29 cellular contexts compared by ENCODE assay signal in genomic region chr3:58540176-58540863, GRCh38. TPM values are rescaled to one million over a fixed set of nuclear protein-coding genes. Genes with fewer than 3 reads are reported as not detected.
DNase-seq lines count a peak whose midpoint lies in the region; ATAC-seq, FAIRE-seq and TF ChIP-seq lines count a peak whose summit lies in the region.
"Had no signal": no experiment of that assay in that cellular context is flagged by ENCODE, and none has a peak within 500 bp of the region (broad histone marks: within the 10 kb centered on the region; RNA-seq: fewer than 3 reads in every experiment).

No MANE protein-coding gene starts in this region.

- H2AK5ac ChIP-seq in H9 (ENCODE audit: insufficient read length, low read length) (no peak overlapping the region), H1 (ENCODE audit: low read depth, low read length) (no peak overlapping the region)

- FAIRE-seq in H1 (lab: Jason Lieb, UNC), result no peak

- no CpG with 5 or more reads among the region's 8 CpGs for WGBS in H9 (ENCODE audit: extremely low coverage, insufficient read length, low lambda C conversion rate)
- WGBS in H1 (ENCODE audit: extremely low coverage in 1 of 2, insufficient coverage in 1 of 2, insufficient read length in 1 of 2, insufficient replicate concordance in 2 of 2, low coverage in 1 of 2, low lambda C conversion rate in 2 of 2, missing lambda C conversion rate in 1 of 2), 2 experiments, result 83% methylated on average over 8 of the region's 8 CpGs; no CpG with 5 or more reads in 1 of the 2 experiments

- H3K14ac ChIP-seq in H9 (ENCODE audit: insufficient read depth, low read length), result no peak overlapping the region
- no peak overlapping the region for H3K14ac ChIP-seq in H1 (ENCODE audit: insufficient read length)

- H3K27ac ChIP-seq in H9 (ENCODE audit: insufficient read length, low read depth, low read length) (no peak overlapping the region), H1 (ENCODE audit: low read depth, low read length) (no peak overlapping the region)
- H3K27ac ChIP-seq: 22Rv1, SJSA1 had no signal

- H3K4me1 ChIP-seq in H9 (ENCODE audit: insufficient read depth, low read length) (no peaks in the 10 kb centered on the region), H1 (replicated peaks in 1 of 4; ENCODE audit: control insufficient read depth in 3 of 4, insufficient read depth in 4 of 4, low read length in 3 of 4) (no peaks in the 10 kb centered on the region)
- H3K4me1 ChIP-seq: BE2C had no signal

- H3K4ac ChIP-seq in H9 (ENCODE audit: low read depth, low read length) (no peak overlapping the region), H1 (replicated peaks; ENCODE audit: insufficient read length, low read depth, low read length) (no peak overlapping the region)

- H3K79me2 ChIP-seq in H9 (ENCODE audit: insufficient read depth, low read length) (no peaks in the 10 kb centered on the region), H1 (ENCODE audit: control insufficient read depth in 1 of 2, insufficient read depth in 2 of 2, low read length in 2 of 2) (no peaks in the 10 kb centered on the region)

- no peak overlapping the region for H2BK120ac ChIP-seq in H9 (ENCODE audit: low read depth, low read length, poor library complexity, severe bottlenecking)
- H2BK120ac ChIP-seq in H1 (replicated peaks; ENCODE audit: low read depth, low read length), result no peak overlapping the region

- no peak overlapping the region for H2BK20ac ChIP-seq in H9 (ENCODE audit: low read depth, low read length, poor library complexity, severe bottlenecking)
- H2BK20ac ChIP-seq in H1 (ENCODE audit: low read length), result no peak overlapping the region

- H3K9me3 ChIP-seq in H9 (ENCODE audit: control insufficient read depth, low read depth, low read length) (no peaks in the 10 kb centered on the region), H1 (ENCODE audit: insufficient read depth in 2 of 2, low read depth in 1 of 2, low read length in 1 of 2) (no peaks in the 10 kb centered on the region)
- H3K9me3 ChIP-seq: BE2C, SJSA1 had no signal

- H2BK12ac ChIP-seq in H9 (ENCODE audit: insufficient read length, low read depth, low read length) (no peak overlapping the region), H1 (ENCODE audit: low read depth, low read length) (no peak overlapping the region)

- H2BK5ac ChIP-seq in H9 (ENCODE audit: insufficient read length, low read length) (no peak overlapping the region), H1 (ENCODE audit: low read depth, low read length) (no peak overlapping the region)

- H3K9ac ChIP-seq in H9 (ENCODE audit: extremely low read depth, insufficient read length, low read length), result no peak overlapping the region
- no peak overlapping the region for H3K9ac ChIP-seq in H1 (replicated peaks in 1 of 4; ENCODE audit: extremely low read depth in 1 of 4, low read depth in 3 of 4, low read length in 3 of 4)

- H3K9me3 Mint-ChIP-seq in activated CD4-positive, alpha-beta memory T cell treated with anti-CD3 and anti-CD28 coated beads, Interleukin-2, amount 10 ng/mL, durations not matched to agents 7 days and 5 days, result no peaks in the 10 kb centered on the region
- no peaks in the 10 kb centered on the region for H3K9me3 Mint-ChIP-seq in activated CD4-positive, alpha-beta memory T cell treated with anti-CD3 and anti-CD28 coated beads for 36 hours
- peaks cover 0 to 4% of the 10 kb centered on the region in 2 experiments; a peak in 2 of 5 replicates for H3K9me3 Mint-ChIP-seq in H9
- no peaks in the 10 kb centered on the region for H3K9me3 Mint-ChIP-seq in type B pancreatic cell
- H3K9me3 Mint-ChIP-seq in activated CD8-positive, alpha-beta T cell treated with anti-CD3 and anti-CD28 coated beads, Interleukin-2, amount 10 ng/mL, durations not matched to agents 7 days and 5 days (ENCODE audit: insufficient read depth), result no peaks in the 10 kb centered on the region
- H3K9me3 Mint-ChIP-seq: CD8-positive, alpha-beta memory T cell; GM23338 had no signal

- H3K18ac ChIP-seq in H9 (ENCODE audit: insufficient read length, low read depth, low read length) (no peak overlapping the region), H1 (ENCODE audit: extremely low read depth, low read length) (no peak overlapping the region)

- H2BK15ac ChIP-seq in H9 (ENCODE audit: low read depth, low read length) (no peak overlapping the region), H1 (ENCODE audit: low read length) (no peak overlapping the region)

- peaks cover 6% of the 10 kb centered on the region for H3K4me1 Mint-ChIP-seq in activated CD4-positive, alpha-beta memory T cell treated with anti-CD3 and anti-CD28 coated beads, Interleukin-2, amount 10 ng/mL, durations not matched to agents 7 days and 5 days
- H3K4me1 Mint-ChIP-seq in activated CD4-positive, alpha-beta memory T cell treated with anti-CD3 and anti-CD28 coated beads for 36 hours (ENCODE audit: low read depth), result no peaks in the 10 kb centered on the region
- H3K4me1 Mint-ChIP-seq in H9, result peaks cover 6 to 16% of the 10 kb centered on the region in 2 experiments; a peak in 3 of 4 replicates
- peaks cover 20% of the 10 kb centered on the region for H3K4me1 Mint-ChIP-seq in type B pancreatic cell (ENCODE audit: unreplicated experiment)
- peaks cover 11% of the 10 kb centered on the region for H3K4me1 Mint-ChIP-seq in activated CD8-positive, alpha-beta T cell treated with anti-CD3 and anti-CD28 coated beads, Interleukin-2, amount 10 ng/mL, durations not matched to agents 7 days and 5 days (ENCODE audit: low read depth)
- H3K4me1 Mint-ChIP-seq: CD8-positive, alpha-beta memory T cell had no signal

- TF ChIP-seq POLR2A in H1 (IDR thresholded peaks at IDR 0.05; ENCODE audit: control extremely low read depth in 1 of 2, low read depth in 2 of 2, low read length in 2 of 2), result no peak

- no peaks in the 10 kb centered on the region for H4K20me1 ChIP-seq in H9 (ENCODE audit: control insufficient read depth, insufficient read depth, insufficient read length)
- no peaks in the 10 kb centered on the region for H4K20me1 ChIP-seq in H1 (replicated peaks in 1 of 2; ENCODE audit: control insufficient read depth in 1 of 2, insufficient read depth in 2 of 2, low read length in 2 of 2)

- H3T11ph ChIP-seq in H9 (ENCODE audit: low read length), result no peak overlapping the region

- H3K79me1 ChIP-seq in H9 (ENCODE audit: insufficient read depth, low read depth, low read length, poor library complexity, severe bottlenecking), result no peaks in the 10 kb centered on the region
- H3K79me1 ChIP-seq in H1 (ENCODE audit: low read depth, low read length), result no peaks in the 10 kb centered on the region

- CTCF ChIA-PET in activated CD4-positive, alpha-beta memory T cell treated with anti-CD3 and anti-CD28 coated beads, Interleukin-2, amount 10 ng/mL, durations not matched to agents 7 days and 5 days (lab: Charles Lee), result interaction anchor here (2.4 kb wide), 1 partner anchor 234 kb away, joined by 8 read pairs; the partner anchor contains the start of genes HTD2 and RPP14
- CTCF ChIA-PET in activated CD4-positive, alpha-beta memory T cell treated with anti-CD3 and anti-CD28 coated beads for 36 hours (lab: Charles Lee), result interaction anchor here (0.6 to 2.2 kb wide), 3 partner anchors 45 to 234 kb away, joined by 3 to 7 read pairs (median 6); partner anchors contain the start of genes HTD2 and RPP14
- CTCF ChIA-PET in H1 (lab: Charles Lee; ENCODE audit: partially characterized antibody), result interaction anchor here (0.6 to 4.9 kb wide), 7 partner anchors 8 to 1688 kb away, joined by 3 to 29 read pairs (median 3); no protein-coding TSS in a partner anchor
- CTCF ChIA-PET in activated CD8-positive, alpha-beta T cell treated with anti-CD3 and anti-CD28 coated beads, Interleukin-2, amount 10 ng/mL, durations not matched to agents 7 days and 5 days (lab: Charles Lee), result no interaction called here

- TF ChIP-seq CTCF in H9 (conservative IDR thresholded peaks at IDR 0.05) (no peak), H1 (IDR thresholded peaks at IDR 0.05; ENCODE audit: control extremely low read depth in 1 of 3, insufficient read depth in 1 of 3, low read depth in 1 of 3, low read length in 3 of 3) (no peak), type B pancreatic cell (conservative IDR thresholded peaks at IDR 0.05) (no peak)

- H3K36me3 ChIP-seq in H1 (ENCODE audit: control insufficient read depth in 2 of 4, insufficient read depth in 4 of 4, low read length in 3 of 4), result no peaks in the 10 kb centered on the region
- H3K36me3 ChIP-seq: BE2C, SJSA1 had no signal

- DNase-seq in activated CD4-positive, alpha-beta memory T cell treated with anti-CD3 and anti-CD28 coated beads, Interleukin-2, amount 10 ng/mL, durations not matched to agents 7 days and 5 days, result peak; percentile 0
- no peak for DNase-seq in activated CD4-positive, alpha-beta memory T cell treated with anti-CD3 and anti-CD28 coated beads for 36 hours
- DNase-seq in H9 (peak; percentile 8), H1 (ENCODE audit: low read depth in 1 of 2, low spot score in 2 of 2) (no peak), type B pancreatic cell (ENCODE audit: extremely low spot score, unreplicated experiment) (peak; percentile 36), SK-N-DZ (ENCODE audit: low spot score) (no peak)
- DNase-seq in activated T-cell treated with anti-CD3 and anti-CD28 coated beads, Interleukin-2, amount 50 U/mL, for 48 hours, result no peak
- no peak for DNase-seq in activated CD8-positive, alpha-beta T cell treated with anti-CD3 and anti-CD28 coated beads, Interleukin-2, amount 10 ng/mL, durations not matched to agents 7 days and 5 days
- DNase-seq: ACHN; BE2C; Calu3; CD8-positive, alpha-beta memory T cell; DMS153; HCEC 1CT; Karpas-422; NCI-H1092 treated with DMSO at 0.1 percent for 48 hours; NCI-H1436; NCI-H187; NCI-H2081 treated with DMSO at 0.1 percent for 48 hours; NCI-H2171; NCI-H226; NCI-H510A; NCI-H69; Right ventricle myocardium superior; RPMI8226 had no signal

- TF ChIP-seq EP300 in H1 (IDR thresholded peaks at IDR 0.05; ENCODE audit: borderline replicate concordance in 1 of 2, low read depth in 2 of 2, low read length in 2 of 2), result no peak

- H3K23ac ChIP-seq in H9 (ENCODE audit: insufficient read length, low read depth, low read length), result no peak overlapping the region
- H3K23ac ChIP-seq in H1 (ENCODE audit: insufficient read length), result no peak overlapping the region

- ATAC-seq in activated CD8-positive, alpha-beta T cell treated with anti-CD3 and anti-CD28 coated beads, Interleukin-2, amount 10 ng/mL, durations not matched to agents 7 days and 5 days, result no peak
- ATAC-seq: GM23338 had no signal

- H2AFZ ChIP-seq in H9 (ENCODE audit: low read length), result no peak overlapping the region
- H2AFZ ChIP-seq in H1 (ENCODE audit: low read length), result no peak overlapping the region
- H2AFZ ChIP-seq: GM23338 had no signal

- H3K27ac Mint-ChIP-seq in activated CD4-positive, alpha-beta memory T cell treated with anti-CD3 and anti-CD28 coated beads, Interleukin-2, amount 10 ng/mL, durations not matched to agents 7 days and 5 days, result no peak overlapping the region
- H3K27ac Mint-ChIP-seq in activated CD4-positive, alpha-beta memory T cell treated with anti-CD3 and anti-CD28 coated beads for 36 hours, result no peak overlapping the region
- H3K27ac Mint-ChIP-seq in H9, result no peak overlapping the region
- no peak overlapping the region for H3K27ac Mint-ChIP-seq in type B pancreatic cell
- no peak overlapping the region for H3K27ac Mint-ChIP-seq in activated CD8-positive, alpha-beta T cell treated with anti-CD3 and anti-CD28 coated beads, Interleukin-2, amount 10 ng/mL, durations not matched to agents 7 days and 5 days
- H3K27ac Mint-ChIP-seq: CD14-positive monocyte; CD8-positive, alpha-beta memory T cell; GM23338 had no signal

- TF ChIP-seq RAD21 in H1 (IDR thresholded peaks at IDR 0.05 in 1 of 2, conservative IDR thresholded peaks at IDR 0.05 in 1 of 2; ENCODE audit: low read depth in 2 of 2, low read length in 2 of 2), result no peak

- POLR2A ChIA-PET in activated CD4-positive, alpha-beta memory T cell treated with anti-CD3 and anti-CD28 coated beads, Interleukin-2, amount 10 ng/mL, durations not matched to agents 7 days and 5 days (lab: Charles Lee), result no interaction called here
- POLR2A ChIA-PET in activated CD4-positive, alpha-beta memory T cell treated with anti-CD3 and anti-CD28 coated beads for 36 hours (lab: Charles Lee), result no interaction called here
- POLR2A ChIA-PET in H1 (lab: Charles Lee; ENCODE audit: partially characterized antibody), result no interaction called here
- POLR2A ChIA-PET in activated CD8-positive, alpha-beta T cell treated with anti-CD3 and anti-CD28 coated beads, Interleukin-2, amount 10 ng/mL, durations not matched to agents 7 days and 5 days (lab: Charles Lee), result no interaction called here

- H3K27me3 ChIP-seq in H9 (ENCODE audit: insufficient read depth, low read length) (no peaks in the 10 kb centered on the region), H1 (replicated peaks in 1 of 4; ENCODE audit: control insufficient read depth in 3 of 4, extremely low read depth in 1 of 4, insufficient read depth in 3 of 4, low read length in 3 of 4) (no peaks in the 10 kb centered on the region)
- H3K27me3 ChIP-seq: BE2C, SJSA1 had no signal

- H3K56ac ChIP-seq in H9 (ENCODE audit: insufficient read length, low read depth, low read length) (no peak overlapping the region), H1 (replicated peaks; ENCODE audit: insufficient read length, low read depth, low read length) (no peak overlapping the region)

- H3K36me3 Mint-ChIP-seq in activated CD4-positive, alpha-beta memory T cell treated with anti-CD3 and anti-CD28 coated beads, Interleukin-2, amount 10 ng/mL, durations not matched to agents 7 days and 5 days (ENCODE audit: low read depth), result no peaks in the 10 kb centered on the region
- no peaks in the 10 kb centered on the region for H3K36me3 Mint-ChIP-seq in activated CD4-positive, alpha-beta memory T cell treated with anti-CD3 and anti-CD28 coated beads for 36 hours
- H3K36me3 Mint-ChIP-seq in H9 (ENCODE audit: insufficient read depth in 1 of 3, low read depth in 3 of 3) (no peaks in the 10 kb centered on the region), type B pancreatic cell (no peaks in the 10 kb centered on the region)
- no peaks in the 10 kb centered on the region for H3K36me3 Mint-ChIP-seq in activated CD8-positive, alpha-beta T cell treated with anti-CD3 and anti-CD28 coated beads, Interleukin-2, amount 10 ng/mL, durations not matched to agents 7 days and 5 days (ENCODE audit: low read depth)
- H3K36me3 Mint-ChIP-seq: CD14-positive monocyte; CD8-positive, alpha-beta memory T cell had no signal

- H4K91ac ChIP-seq in H9 (ENCODE audit: insufficient read length, low read depth, low read length) (no peak overlapping the region), H1 (replicated peaks; ENCODE audit: insufficient read length, low read length) (no peak overlapping the region)

- H4K8ac ChIP-seq in H9 (replicated peaks; ENCODE audit: insufficient read length, low read depth, low read length) (no peak overlapping the region), H1 (ENCODE audit: extremely low read depth, insufficient read depth, low read length) (no peak overlapping the region)

- H3K23me2 ChIP-seq in H9 (ENCODE audit: insufficient read length, low read depth, low read length, poor library complexity, severe bottlenecking) (no peaks in the 10 kb centered on the region), H1 (ENCODE audit: low read depth, low read length) (no peaks in the 10 kb centered on the region; the same call in 1 of the 2 replicates)

- no peak overlapping the region for H3K4me3 Mint-ChIP-seq in activated CD4-positive, alpha-beta memory T cell treated with anti-CD3 and anti-CD28 coated beads, Interleukin-2, amount 10 ng/mL, durations not matched to agents 7 days and 5 days
- H3K4me3 Mint-ChIP-seq in activated CD4-positive, alpha-beta memory T cell treated with anti-CD3 and anti-CD28 coated beads for 36 hours, result no peak overlapping the region
- H3K4me3 Mint-ChIP-seq in H9, result no peak overlapping the region
- no peak overlapping the region for H3K4me3 Mint-ChIP-seq in type B pancreatic cell
- no peak overlapping the region for H3K4me3 Mint-ChIP-seq in activated CD8-positive, alpha-beta T cell treated with anti-CD3 and anti-CD28 coated beads, Interleukin-2, amount 10 ng/mL, durations not matched to agents 7 days and 5 days
- H3K4me3 Mint-ChIP-seq: CD14-positive monocyte; CD8-positive, alpha-beta memory T cell; GM23338 had no signal

- intact Hi-C loops in activated CD4-positive, alpha-beta memory T cell treated with anti-CD3 and anti-CD28 coated beads for 36 hours (cut with micrococcal nuclease), result no loop called here

- H3K27me3 Mint-ChIP-seq in activated CD4-positive, alpha-beta memory T cell treated with anti-CD3 and anti-CD28 coated beads, Interleukin-2, amount 10 ng/mL, durations not matched to agents 7 days and 5 days, result peaks cover 12% of the 10 kb centered on the region
- no peaks in the 10 kb centered on the region for H3K27me3 Mint-ChIP-seq in activated CD4-positive, alpha-beta memory T cell treated with anti-CD3 and anti-CD28 coated beads for 36 hours
- H3K27me3 Mint-ChIP-seq in H9 (ENCODE audit: low read depth), result no peaks in the 10 kb centered on the region; the same call in 1 of the 2 replicates
- H3K27me3 Mint-ChIP-seq in type B pancreatic cell, result peaks cover 3% of the 10 kb centered on the region
- peaks cover 13% of the 10 kb centered on the region for H3K27me3 Mint-ChIP-seq in activated CD8-positive, alpha-beta T cell treated with anti-CD3 and anti-CD28 coated beads, Interleukin-2, amount 10 ng/mL, durations not matched to agents 7 days and 5 days (ENCODE audit: low read depth)

- no peak overlapping the region for H3K4me2 ChIP-seq in H9 (ENCODE audit: insufficient read depth, insufficient read length, low read length)
- no peak overlapping the region for H3K4me2 ChIP-seq in H1 (ENCODE audit: insufficient read depth in 1 of 2, low read depth in 2 of 2, low read length in 2 of 2)
- H3K4me2 ChIP-seq: GM23338 had no signal

- H3K4me3 ChIP-seq in H1 (ENCODE audit: extremely low read depth in 1 of 4, insufficient read depth in 2 of 4, low read depth in 3 of 4, low read length in 4 of 4), result no peak overlapping the region
- H3K4me3 ChIP-seq: GM23338, SJSA1 had no signal

- H4K5ac ChIP-seq in H9 (ENCODE audit: insufficient read length, low read depth, low read length) (no peak overlapping the region), H1 (ENCODE audit: insufficient read length, low read depth, low read length) (no peak overlapping the region)

RNA-seq across cellular contexts. Expression of gene ACOX2, which starts 3.3 kb away (rescaled TPM):
- not detected for total RNA-seq in activated CD4-positive, alpha-beta memory T cell treated with anti-CD3 and anti-CD28 coated beads, Interleukin-2, amount 10 ng/mL, durations not matched to agents 7 days and 5 days
- total RNA-seq in activated CD4-positive, alpha-beta memory T cell treated with anti-CD3 and anti-CD28 coated beads for 36 hours, result not detected
- total RNA-seq in H9 (2021) (0.85 and 1.6 TPM in 2 replicates), type B pancreatic cell (ENCODE audit: low replicate concordance) (5.6 and 6.9 TPM in 2 replicates)
- 3.1 and 3.2 TPM in 2 replicates for total RNA-seq in H1 (2021; fragmentation: NEBNext Ultra II Directional; extraction: Animal tissue kit (Norgen Biotek cat#: 25700))
- 7.3 and 9.2 TPM in 2 replicates for polyA plus RNA-seq in H1 (2011; rRNA removed)
- 4.7 TPM for polyA plus RNA-seq in H1 (2011; cell fraction: cytosol; rRNA removed)
- polyA plus RNA-seq in H1 (2011; cell fraction: nucleus; rRNA removed), result 5.0 TPM
- polyA plus RNA-seq in H1 (2012, experiment 1 of 2), result 2.3 to 4.8 TPM (median 4.1 TPM) in 4 replicates
- 4.8 TPM for polyA plus RNA-seq in H1 (2012, experiment 2 of 2)
- 3.9 TPM for polyA plus RNA-seq in H1 (2013, experiment 1 of 2)
- 3.5 TPM for polyA plus RNA-seq in H1 (2013, experiment 2 of 2)
- polyA minus RNA-seq in H1 (2011; rRNA and poly(A)+ RNA removed), result 7.2 and 8.5 TPM in 2 replicates
- polyA minus RNA-seq in H1 (2011; cell fraction: cytosol; rRNA and poly(A)+ RNA removed), result 1.5 TPM
- 2.5 TPM for polyA minus RNA-seq in H1 (2011; cell fraction: nucleus; rRNA and poly(A)+ RNA removed)
- polyA plus RNA-seq in SK-N-DZ (2014; cell fraction: cytosol; rRNA removed), result 0.07 and 0.51 TPM in 2 replicates
- 0.92 and 3.8 TPM in 2 replicates for polyA plus RNA-seq in SK-N-DZ (2014; cell fraction: nucleus; rRNA removed)
- total RNA-seq in activated CD8-positive, alpha-beta T cell treated with anti-CD3 and anti-CD28 coated beads, Interleukin-2, amount 10 ng/mL, durations not matched to agents 7 days and 5 days, result not detected
- total RNA-seq: CD8-positive, alpha-beta memory T cell had no signal
- polyA plus RNA-seq: CD8-positive, alpha-beta memory T cell had no signal

RNA-seq across cellular contexts. Expression of gene FAM107A, which starts 36.9 kb away (rescaled TPM):
- not detected for total RNA-seq in activated CD4-positive, alpha-beta memory T cell treated with anti-CD3 and anti-CD28 coated beads, Interleukin-2, amount 10 ng/mL, durations not matched to agents 7 days and 5 days
- not detected for total RNA-seq in activated CD4-positive, alpha-beta memory T cell treated with anti-CD3 and anti-CD28 coated beads for 36 hours
- total RNA-seq in H9 (2021), result 0.11 and 0.13 TPM in 2 replicates
- 0.57 and 0.65 TPM in 2 replicates for total RNA-seq in H1 (2021; fragmentation: NEBNext Ultra II Directional; extraction: Animal tissue kit (Norgen Biotek cat#: 25700))
- 0.51 and 1.1 TPM in 2 replicates for polyA plus RNA-seq in H1 (2011; rRNA removed)
- 0.83 TPM for polyA plus RNA-seq in H1 (2011; cell fraction: cytosol; rRNA removed)
- polyA plus RNA-seq in H1 (2011; cell fraction: nucleus; rRNA removed), result 0.61 TPM
- polyA plus RNA-seq in H1 (2012, experiment 1 of 2), result 0.16 to 0.23 TPM (median 0.22 TPM) in 4 replicates
- 0.33 TPM for polyA plus RNA-seq in H1 (2012, experiment 2 of 2)
- 0.53 TPM for polyA plus RNA-seq in H1 (2013, experiment 1 of 2)
- polyA plus RNA-seq in H1 (2013, experiment 2 of 2), result 0.50 TPM
- 0.05 and 0.60 TPM in 2 replicates for polyA minus RNA-seq in H1 (2011; rRNA and poly(A)+ RNA removed)
- 1.0 TPM for polyA minus RNA-seq in H1 (2011; cell fraction: cytosol; rRNA and poly(A)+ RNA removed)
- polyA minus RNA-seq in H1 (2011; cell fraction: nucleus; rRNA and poly(A)+ RNA removed), result 0.40 TPM
- 2.9 and 4.5 TPM in 2 replicates for total RNA-seq in type B pancreatic cell (ENCODE audit: low replicate concordance)
- 0.13 TPM in 1 of 2 replicates, not detected in the other for polyA plus RNA-seq in SK-N-DZ (2014; cell fraction: cytosol; rRNA removed)
- 0.15 TPM in 1 of 2 replicates, not detected in the other for polyA plus RNA-seq in SK-N-DZ (2014; cell fraction: nucleus; rRNA removed)
- total RNA-seq in activated CD8-positive, alpha-beta T cell treated with anti-CD3 and anti-CD28 coated beads, Interleukin-2, amount 10 ng/mL, durations not matched to agents 7 days and 5 days, result not detected
- total RNA-seq: Calu3; CD8-positive, alpha-beta memory T cell; SJSA1 had no signal
- polyA plus RNA-seq: CD14-positive monocyte; CD8-positive, alpha-beta memory T cell had no signal

RNA-seq across cellular contexts. Expression of gene KCTD6, which starts 48.4 kb away (rescaled TPM):
- 10 to 100 TPM in 1 of 2 experiments, 1 to 10 TPM in 1; 9.4 to 12.4 TPM for total RNA-seq in activated CD4-positive, alpha-beta memory T cell treated with anti-CD3 and anti-CD28 coated beads, Interleukin-2, amount 10 ng/mL, durations not matched to agents 7 days and 5 days
- 1 to 10 TPM; 8.0 to 8.6 TPM for total RNA-seq in activated CD4-positive, alpha-beta memory T cell treated with anti-CD3 and anti-CD28 coated beads for 36 hours
- total RNA-seq in H9 (2021), result 14.2 and 15.7 TPM in 2 replicates
- total RNA-seq in H1 (2021; fragmentation: NEBNext Ultra II Directional; extraction: Animal tissue kit (Norgen Biotek cat#: 25700)), result 21.4 and 22.2 TPM in 2 replicates
- polyA plus RNA-seq in H1 (2011; rRNA removed), result 11.0 and 17.4 TPM in 2 replicates
- 15.1 TPM for polyA plus RNA-seq in H1 (2011; cell fraction: cytosol; rRNA removed)
- 8.3 TPM for polyA plus RNA-seq in H1 (2011; cell fraction: nucleus; rRNA removed)
- 9.0 to 12.7 TPM (median 9.3 TPM) in 4 replicates for polyA plus RNA-seq in H1 (2012, experiment 1 of 2)
- polyA plus RNA-seq in H1 (2012, experiment 2 of 2), result 2.6 TPM
- 16.2 TPM for polyA plus RNA-seq in H1 (2013, experiment 1 of 2)
- 16.9 TPM for polyA plus RNA-seq in H1 (2013, experiment 2 of 2)
- 14.5 and 16.0 TPM in 2 replicates for polyA minus RNA-seq in H1 (2011; rRNA and poly(A)+ RNA removed)
- polyA minus RNA-seq in H1 (2011; cell fraction: cytosol; rRNA and poly(A)+ RNA removed), result 10.8 TPM
- 24.4 TPM for polyA minus RNA-seq in H1 (2011; cell fraction: nucleus; rRNA and poly(A)+ RNA removed)
- total RNA-seq in type B pancreatic cell (ENCODE audit: low replicate concordance), result 23.5 and 24.9 TPM in 2 replicates
- polyA plus RNA-seq in SK-N-DZ (2014; cell fraction: cytosol; rRNA removed), result 18.0 and 21.8 TPM in 2 replicates
- 25.7 and 42.9 TPM in 2 replicates for polyA plus RNA-seq in SK-N-DZ (2014; cell fraction: nucleus; rRNA removed)
- 1 to 10 TPM; 5.2 to 6.2 TPM for total RNA-seq in activated CD8-positive, alpha-beta T cell treated with anti-CD3 and anti-CD28 coated beads, Interleukin-2, amount 10 ng/mL, durations not matched to agents 7 days and 5 days

Comparison
In these comparisons a context has a peak if more than half of its experiments do, and no peak if none do; other contexts are left out.
1. DNase-seq: peak in activated CD4-positive, alpha-beta memory T cell treated with anti-CD3 and anti-CD28 coated beads, Interleukin-2, amount 10 ng/mL, durations not matched to agents 7 days and 5 days (single experiment), H9 (single experiment) and type B pancreatic cell (single experiment); none in activated CD4-positive, alpha-beta memory T cell treated with anti-CD3 and anti-CD28 coated beads for 36 hours (single experiment), H1 (0 of 2), SK-N-DZ (single experiment), activated T-cell treated with anti-CD3 and anti-CD28 coated beads, Interleukin-2, amount 50 U/mL, for 48 hours (0 of 2) and activated CD8-positive, alpha-beta T cell treated with anti-CD3 and anti-CD28 coated beads, Interleukin-2, amount 10 ng/mL, durations not matched to agents 7 days and 5 days (single experiment).